ENCODE assay signal across 1 cellular context in genomic region chr6:45483021-45483420, GRCh38.
TF ChIP-seq lines count a peak whose summit lies in the region.

No MANE protein-coding gene starts in this region.

TF ChIP-seq in SK-N-SH, 30 proteins besides CTCF, POLR2A, EP300 and RAD21 (continued from another document):
- no peak for TF ChIP-seq ZBTB33 (IDR thresholded peaks at IDR 0.05; ENCODE audit: borderline replicate concordance, low read depth)
- TF ChIP-seq MXI1 (IDR thresholded peaks at IDR 0.05; ENCODE audit: low read depth, low read length): no peak
- TF ChIP-seq RCOR1 (IDR thresholded peaks at IDR 0.05; ENCODE audit: low read length): no peak
- no peak for TF ChIP-seq SMC3 (IDR thresholded peaks at IDR 0.05; ENCODE audit: low read depth, low read length)
- peak; percentile 36; the same call in 1 of the 2 replicates for TF ChIP-seq MAX (IDR thresholded peaks at IDR 0.05; ENCODE audit: low read depth)
- TF ChIP-seq JUND (IDR thresholded peaks at IDR 0.05): peak; percentile 50; the same call in 1 of the 2 replicates
- no peak for TF ChIP-seq REST (IDR thresholded peaks at IDR 0.05; ENCODE audit: low read depth, low read length)
- TF ChIP-seq RFX5 (IDR thresholded peaks at IDR 0.05; ENCODE audit: low read length): no peak
- TF ChIP-seq FOXM1 (IDR thresholded peaks at IDR 0.05; ENCODE audit: low read depth): no peak
- peak; percentile 66; the same call in 1 of the 2 replicates for TF ChIP-seq FOSL2 (IDR thresholded peaks at IDR 0.05; ENCODE audit: borderline replicate concordance, low read depth)
- TF ChIP-seq ELF1 (IDR thresholded peaks at IDR 0.05): no peak
- no peak for TF ChIP-seq FOXJ3 (CRISPR knock-in tag; IDR thresholded peaks at IDR 0.05)
